Comparison of ENCODE assay signal across 26 cellular contexts in the genomic region with DNA sequence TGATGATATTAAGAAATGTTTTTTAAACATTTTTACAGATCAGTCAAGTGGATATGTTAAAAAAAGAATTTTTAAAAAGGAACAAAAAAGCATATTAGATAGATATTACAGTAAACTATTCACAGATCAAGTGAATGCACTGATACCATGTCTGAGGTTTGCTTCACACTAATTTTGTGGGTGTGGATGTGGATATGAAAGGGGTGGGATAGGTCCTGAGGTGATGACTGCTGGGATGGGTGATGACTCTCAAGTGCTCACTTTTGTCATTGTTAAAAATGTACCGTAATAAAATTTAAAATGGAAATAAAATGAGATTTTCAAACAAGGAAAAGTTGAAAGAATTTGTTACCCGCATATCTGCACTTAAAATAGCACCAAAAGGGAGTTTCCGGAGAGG. TPM values are rescaled to one million over a fixed set of nuclear protein-coding genes. Genes with fewer than 3 reads are reported as not detected.
"Had no signal": no experiment of that assay in that cellular context is flagged by ENCODE, and none has a peak within 500 bp of the region (broad histone marks: within the 10 kb centered on the region; RNA-seq: fewer than 3 reads in every experiment).

No MANE protein-coding gene starts in this region.

- H3K36me3 Mint-ChIP-seq: activated naive CD4-positive, alpha-beta T cell treated with anti-CD3 and anti-CD28 coated beads, Interleukin-2, amount 50 U/mL, for 72 hours; natural killer cell; stimulated activated memory B cell treated with anti-CD40 and anti-IgM and Interleukin-4, amounts not matched to agents 10 μg/mL and 1 μg/mL and 100 μg/mL, for 72 hours; T-cell had no signal

- H3K4me1 Mint-ChIP-seq: activated T-helper 17 cell treated with anti-CD3 and anti-CD28 coated beads, Interleukin-2, amount 50 U/mL, for 72 hours; central memory CD8-positive, alpha-beta T cell; natural killer cell; stimulated activated memory B cell treated with anti-CD40 and anti-IgM and Interleukin-4, amounts not matched to agents 10 μg/mL and 1 μg/mL and 100 μg/mL, for 72 hours; T-cell had no signal

- H3K4me1 ChIP-seq: colonic mucosa, pancreas, stomach, uterus had no signal

- ATAC-seq: activated naive CD4-positive, alpha-beta T cell treated with anti-CD3 and anti-CD28 coated beads, Interleukin-2, amount 50 U/mL, for 72 hours; activated T-helper 17 cell treated with anti-CD3 and anti-CD28 coated beads, Interleukin-2, amount 50 U/mL, for 72 hours; heart left ventricle; left cardiac atrium; natural killer cell; pancreas; right cardiac atrium; stimulated activated memory B cell treated with anti-CD40 and anti-IgM and Interleukin-4, amounts not matched to agents 10 μg/mL and 1 μg/mL and 100 μg/mL, for 72 hours; T-cell had no signal

- FAIRE-seq: pancreas, TTC549 had no signal

- H3K27me3 Mint-ChIP-seq: activated T-helper 17 cell treated with anti-CD3 and anti-CD28 coated beads, Interleukin-2, amount 50 U/mL, for 72 hours; central memory CD8-positive, alpha-beta T cell; stimulated activated memory B cell treated with anti-CD40 and anti-IgM and Interleukin-4, amounts not matched to agents 10 μg/mL and 1 μg/mL and 100 μg/mL, for 72 hours; T-cell had no signal

- H3K27ac ChIP-seq: colonic mucosa, pancreas, stomach, uterus, WERI-Rb-1 had no signal

- H3K36me3 ChIP-seq: colonic mucosa, heart left ventricle, pancreas, stomach, uterus, WERI-Rb-1 had no signal

- H3K27ac Mint-ChIP-seq: activated naive CD4-positive, alpha-beta T cell treated with anti-CD3 and anti-CD28 coated beads, Interleukin-2, amount 50 U/mL, for 72 hours; activated T-helper 17 cell treated with anti-CD3 and anti-CD28 coated beads, Interleukin-2, amount 50 U/mL, for 72 hours; natural killer cell; stimulated activated memory B cell treated with anti-CD40 and anti-IgM and Interleukin-4, amounts not matched to agents 10 μg/mL and 1 μg/mL and 100 μg/mL, for 72 hours; T-cell; T-helper 2 cell treated with Interferon-gamma antibody and Interleukin-4, amounts not matched to agents 5 μg/mL and 100 μg/mL, for 36 hours had no signal

- H3K4me3 ChIP-seq: colonic mucosa, heart left ventricle, pancreas, skin epidermis, stomach, uterus had no signal

- H3K9me3 ChIP-seq: colonic mucosa, heart left ventricle, pancreas, stomach, uterus had no signal

- H3K27me3 ChIP-seq: colonic mucosa, heart left ventricle, pancreas, stomach, uterus had no signal

- DNase-seq: activated CD4-positive, alpha-beta T cell treated with anti-CD3 and anti-CD28 coated beads for 1 hour; activated CD4-positive, alpha-beta T cell treated with anti-CD3 and anti-CD28 coated beads, Interleukin-2, amount 50 U/mL, for 1 hour; activated T-cell treated with anti-CD3 and anti-CD28 coated beads, Interleukin-2, amount 50 U/mL, for 1 hour; aorta; colonic mucosa; effector CD4-positive, alpha-beta T cell; heart left ventricle; islet precursor cell; left cardiac atrium; natural killer cell; pancreas; right cardiac atrium; stimulated activated CD4-positive, alpha-beta T cell treated with anti-CD3 and anti-CD28 coated beads, Interleukin-15, amount 100 ng/mL, for 24 hours; stomach; T-cell; trophoblast cell; uterus; WERI-Rb-1 had no signal

- H3K9me3 Mint-ChIP-seq: activated T-helper 17 cell treated with anti-CD3 and anti-CD28 coated beads, Interleukin-2, amount 50 U/mL, for 72 hours; stimulated activated memory B cell treated with anti-CD40 and anti-IgM and Interleukin-4, amounts not matched to agents 10 μg/mL and 1 μg/mL and 100 μg/mL, for 72 hours had no signal

- H3K4me3 Mint-ChIP-seq: activated T-helper 17 cell treated with anti-CD3 and anti-CD28 coated beads, Interleukin-2, amount 50 U/mL, for 72 hours; central memory CD8-positive, alpha-beta T cell; natural killer cell; stimulated activated memory B cell treated with anti-CD40 and anti-IgM and Interleukin-4, amounts not matched to agents 10 μg/mL and 1 μg/mL and 100 μg/mL, for 72 hours; T-cell; T-helper 2 cell treated with Interferon-gamma antibody and Interleukin-4, amounts not matched to agents 5 μg/mL and 100 μg/mL, for 36 hours had no signal

RNA-seq across cellular contexts. Expression of a gene that starts 54.1 kb away (rescaled TPM):
- total RNA-seq: activated naive CD4-positive, alpha-beta T cell treated with anti-CD3 and anti-CD28 coated beads, Interleukin-2, amount 50 U/mL, for 72 hours; activated T-helper 17 cell treated with anti-CD3 and anti-CD28 coated beads, Interleukin-2, amount 50 U/mL, for 72 hours; natural killer cell; pulmonary artery endothelial cell; T-cell had no signal
